ENCODE assay signal across 26 cellular contexts in genomic region chr6:157424491-157425020, GRCh38. TPM values are rescaled to one million over a fixed set of nuclear protein-coding genes. Genes with fewer than 3 reads are reported as not detected.
DNase-seq lines count a peak whose midpoint lies in the region; ATAC-seq and TF ChIP-seq lines count a peak whose summit lies in the region.
"Had no signal": no experiment of that assay in that cellular context is flagged by ENCODE, and none has a peak within 500 bp of the region (broad histone marks: within the 10 kb centered on the region; RNA-seq: fewer than 3 reads in every experiment).

No MANE protein-coding gene starts in this region.

- no CpG with 5 or more reads among the region's 11 CpGs for WGBS in H9 (ENCODE audit: extremely low coverage, insufficient read length, low lambda C conversion rate)

- H3K23me2 ChIP-seq in H9 (ENCODE audit: insufficient read length, low read depth, low read length, poor library complexity, severe bottlenecking) = no peaks in the 10 kb centered on the region

- H3K27me3 ChIP-seq in H9 (ENCODE audit: insufficient read depth, low read length) (no peaks in the 10 kb centered on the region), gastrocnemius medialis (no peaks in the 10 kb centered on the region)
- H3K27me3 ChIP-seq: BE2C, spleen, tibial nerve had no signal

- peaks cover 45 to 54% of the 10 kb centered on the region in 2 experiments for H3K4me1 Mint-ChIP-seq in H9
- peaks cover 10% of the 10 kb centered on the region for H3K4me1 Mint-ChIP-seq in T-helper 2 cell treated with Interferon-gamma antibody and Interleukin-4, amounts not matched to agents 5 μg/mL and 100 μg/mL, for 36 hours (ENCODE audit: low read depth)
- peaks cover 32% of the 10 kb centered on the region for H3K4me1 Mint-ChIP-seq in activated T-cell treated with anti-CD3 and anti-CD28 coated beads, Interleukin-2, amount 50 U/mL, for 24 hours (ENCODE audit: low read depth)

- H4K5ac ChIP-seq in H9 (ENCODE audit: insufficient read length, low read depth, low read length) = no peak overlapping the region

- ATAC-seq in left lobe of liver (peak; percentile 94), gastrocnemius medialis (no peak)
- ATAC-seq: activated naive CD4-positive, alpha-beta T cell treated with anti-CD3 and anti-CD28 coated beads, Interleukin-2, amount 50 U/mL, for 72 hours; CD8-positive, alpha-beta T cell; GM12878 had no signal

- H3T11ph ChIP-seq in H9 (ENCODE audit: low read length) = no peak overlapping the region

- no peak overlapping the region for H2AK5ac ChIP-seq in H9 (ENCODE audit: insufficient read length, low read length)

- no peak for DNase-seq in H9
- peak; percentile 72 for DNase-seq in cardiac septum (ENCODE audit: low spot score)
- peak; percentile 93 for DNase-seq in left lobe of liver (ENCODE audit: low spot score)
- peak; percentile 93 for DNase-seq in renal cortical epithelial cell (ENCODE audit: low read depth)
- no peak for DNase-seq in T-helper 2 cell treated with Interferon-gamma antibody and Interleukin-4, amounts not matched to agents 5 μg/mL and 100 μg/mL, for 36 hours (ENCODE audit: low spot score)
- no peak for DNase-seq in gastrocnemius medialis
- no peak for DNase-seq in activated T-cell treated with anti-CD3 and anti-CD28 coated beads, Interleukin-2, amount 50 U/mL, for 24 hours
- DNase-seq in stimulated activated CD4-positive, alpha-beta T cell treated with anti-CD3 and anti-CD28 coated beads, Interleukin-15, amount 100 ng/mL, for 24 hours = no peak
- DNase-seq: activated CD4-positive, alpha-beta T cell treated with anti-CD3 and anti-CD28 coated beads for 4 hours; activated CD8-positive, alpha-beta memory T cell treated with anti-CD3 and anti-CD28 coated beads for 24 hours; activated T-cell treated with anti-CD3 and anti-CD28 coated beads for 4 hours; amygdala; BE2C; CD8-positive, alpha-beta T cell; NCI-H1048; NCI-H1694; nephron progenitor cell; PC-9; SHP77; spleen had no signal

- H4K20me1 ChIP-seq in H9 (ENCODE audit: control insufficient read depth, insufficient read depth, insufficient read length) = no peaks in the 10 kb centered on the region

- in situ Hi-C loops in gastrocnemius medialis (cut with MboI; ENCODE audit: low sequenced_read_pairs in 4 of 4) = no loop called here

- TF ChIP-seq CTCF in H9 (conservative IDR thresholded peaks at IDR 0.05) (no peak), gastrocnemius medialis (IDR thresholded peaks at IDR 0.05 in 4 of 5, conservative IDR thresholded peaks at IDR 0.05 in 1 of 5) (no peak)

- H3K36me3 Mint-ChIP-seq in H9 (ENCODE audit: insufficient read depth in 1 of 3, low read depth in 3 of 3) = peaks cover 0 to 3% (median 3%) of the 10 kb centered on the region in 3 experiments; a peak in 3 of 7 replicates
- peaks cover 2% of the 10 kb centered on the region for H3K36me3 Mint-ChIP-seq in T-helper 2 cell treated with Interferon-gamma antibody and Interleukin-4, amounts not matched to agents 5 μg/mL and 100 μg/mL, for 36 hours (ENCODE audit: low read depth)
- no peaks in the 10 kb centered on the region for H3K36me3 Mint-ChIP-seq in activated T-cell treated with anti-CD3 and anti-CD28 coated beads, Interleukin-2, amount 50 U/mL, for 24 hours (ENCODE audit: low read depth)
- H3K36me3 Mint-ChIP-seq: CD8-positive, alpha-beta T cell had no signal

- no peak overlapping the region for H3K4me3 Mint-ChIP-seq in H9
- H3K4me3 Mint-ChIP-seq in T-helper 2 cell treated with Interferon-gamma antibody and Interleukin-4, amounts not matched to agents 5 μg/mL and 100 μg/mL, for 36 hours = no peak overlapping the region
- no peak overlapping the region for H3K4me3 Mint-ChIP-seq in activated T-cell treated with anti-CD3 and anti-CD28 coated beads, Interleukin-2, amount 50 U/mL, for 24 hours
- H3K4me3 Mint-ChIP-seq: CD8-positive, alpha-beta T cell; nephron progenitor cell had no signal

- no peak overlapping the region for H3K18ac ChIP-seq in H9 (ENCODE audit: insufficient read length, low read depth, low read length)

- H3K4me3 ChIP-seq in gastrocnemius medialis = no peak overlapping the region
- H3K4me3 ChIP-seq: GM12878, HAP-1, lung, PC-9, spleen, tibial nerve had no signal

- no peak overlapping the region for H3K14ac ChIP-seq in H9 (ENCODE audit: insufficient read depth, low read length)

- H2BK5ac ChIP-seq in H9 (ENCODE audit: insufficient read length, low read length) = no peak overlapping the region

- no peak overlapping the region for H2BK20ac ChIP-seq in H9 (ENCODE audit: low read depth, low read length, poor library complexity, severe bottlenecking)

- H2BK12ac ChIP-seq in H9 (ENCODE audit: insufficient read length, low read depth, low read length) = no peak overlapping the region

- no peak overlapping the region for H2AFZ ChIP-seq in H9 (ENCODE audit: low read length)
- H2AFZ ChIP-seq: PC-9 had no signal

- peaks cover 5% of the 10 kb centered on the region for H3K27me3 Mint-ChIP-seq in H9 (ENCODE audit: low read depth)
- peaks cover 2% of the 10 kb centered on the region for H3K27me3 Mint-ChIP-seq in T-helper 2 cell treated with Interferon-gamma antibody and Interleukin-4, amounts not matched to agents 5 μg/mL and 100 μg/mL, for 36 hours (ENCODE audit: low read depth)
- H3K27me3 Mint-ChIP-seq in activated T-cell treated with anti-CD3 and anti-CD28 coated beads, Interleukin-2, amount 50 U/mL, for 24 hours = no peaks in the 10 kb centered on the region

- intact Hi-C loops in cardiac septum (cut with DNase I) (no loop called here), gastrocnemius medialis (cut with DNase I; ENCODE audit: low total_unique reads) (no loop called here)

- H3K9ac ChIP-seq in H9 (ENCODE audit: extremely low read depth, insufficient read length, low read length) = no peak overlapping the region

- H3K27ac Mint-ChIP-seq in H9 = peak overlapping the region; percentile 44 to 81 (median 73); a peak in 2 of 7 replicates
- no peak overlapping the region for H3K27ac Mint-ChIP-seq in T-helper 2 cell treated with Interferon-gamma antibody and Interleukin-4, amounts not matched to agents 5 μg/mL and 100 μg/mL, for 36 hours
- no peak overlapping the region for H3K27ac Mint-ChIP-seq in activated T-cell treated with anti-CD3 and anti-CD28 coated beads, Interleukin-2, amount 50 U/mL, for 24 hours
- H3K27ac Mint-ChIP-seq: activated naive CD4-positive, alpha-beta T cell treated with anti-CD3 and anti-CD28 coated beads, Interleukin-2, amount 50 U/mL, for 72 hours; CD8-positive, alpha-beta T cell; nephron progenitor cell had no signal

- H2BK15ac ChIP-seq in H9 (ENCODE audit: low read depth, low read length) = no peak overlapping the region

- no peaks in the 10 kb centered on the region for H3K9me3 ChIP-seq in H9 (ENCODE audit: control insufficient read depth, low read depth, low read length)
- H3K9me3 ChIP-seq in gastrocnemius medialis = no peaks in the 10 kb centered on the region
- H3K9me3 ChIP-seq: BE2C, HAP-1, spleen, tibial nerve had no signal

- H3K9me3 Mint-ChIP-seq in H9 = peaks cover 3 to 6% of the 10 kb centered on the region in 2 experiments; a peak in 4 of 5 replicates
- no peaks in the 10 kb centered on the region for H3K9me3 Mint-ChIP-seq in T-helper 2 cell treated with Interferon-gamma antibody and Interleukin-4, amounts not matched to agents 5 μg/mL and 100 μg/mL, for 36 hours
- H3K9me3 Mint-ChIP-seq in activated T-cell treated with anti-CD3 and anti-CD28 coated beads, Interleukin-2, amount 50 U/mL, for 24 hours = no peaks in the 10 kb centered on the region
- H3K9me3 Mint-ChIP-seq: CD8-positive, alpha-beta T cell had no signal

- H3K36me3 ChIP-seq in gastrocnemius medialis = no peaks in the 10 kb centered on the region
- H3K36me3 ChIP-seq: BE2C, HAP-1, spleen, tibial nerve had no signal

- no peaks in the 10 kb centered on the region for H3K79me2 ChIP-seq in H9 (ENCODE audit: insufficient read depth, low read length)

- no peaks in the 10 kb centered on the region for H3K79me1 ChIP-seq in H9 (ENCODE audit: insufficient read depth, low read depth, low read length, poor library complexity, severe bottlenecking)

- no peak overlapping the region for H3K23ac ChIP-seq in H9 (ENCODE audit: insufficient read length, low read depth, low read length)

- H3K27ac ChIP-seq in H9 (ENCODE audit: insufficient read length, low read depth, low read length) (no peak overlapping the region), gastrocnemius medialis (no peak overlapping the region)
- H3K27ac ChIP-seq: PC-9, spleen, tibial nerve, VCaP had no signal

- H3K4me2 ChIP-seq in H9 (ENCODE audit: insufficient read depth, insufficient read length, low read length) = no peak overlapping the region
- H3K4me2 ChIP-seq: PC-9 had no signal

- H4K91ac ChIP-seq in H9 (ENCODE audit: insufficient read length, low read depth, low read length) = no peak overlapping the region

- H3K4me1 ChIP-seq in H9 (ENCODE audit: insufficient read depth, low read length) (peaks cover 3% of the 10 kb centered on the region), gastrocnemius medialis (peaks cover 4 to 16% of the 10 kb centered on the region in 2 donors)
- H3K4me1 ChIP-seq: HAP-1, tibial nerve had no signal

- no peak overlapping the region for H3K56ac ChIP-seq in H9 (ENCODE audit: insufficient read length, low read depth, low read length)

- no peak overlapping the region for H4K8ac ChIP-seq in H9 (replicated peaks; ENCODE audit: insufficient read length, low read depth, low read length)

- H2BK120ac ChIP-seq in H9 (ENCODE audit: low read depth, low read length, poor library complexity, severe bottlenecking) = no peak overlapping the region

- TF ChIP-seq POLR2A in gastrocnemius medialis (IDR thresholded peaks at IDR 0.05) = no peak

- H3K4ac ChIP-seq in H9 (ENCODE audit: low read depth, low read length) = no peak overlapping the region

RNA-seq across cellular contexts. Expression of gene ZDHHC14, which starts 43.6 kb away (rescaled TPM):
- total RNA-seq in H9 (2021) (1.7 and 2.2 TPM in 2 replicates), cardiac septum (26.1 TPM), left lobe of liver (13.7 TPM), renal cortical epithelial cell (3.0 and 5.3 TPM in 2 replicates), gastrocnemius medialis (1 to 10 TPM; 3.7 to 7.7 (median 5.9) TPM)

Comparison
In these comparisons a context has a peak if more than half of its experiments do, and no peak if none do; other contexts are left out.
1. DNase-seq: peak in cardiac septum (single experiment), left lobe of liver (single experiment) and renal cortical epithelial cell (single experiment); none in H9 (single experiment), T-helper 2 cell treated with Interferon-gamma antibody and Interleukin-4, amounts not matched to agents 5 μg/mL and 100 μg/mL, for 36 hours (single experiment), gastrocnemius medialis (0 of 2), activated T-cell treated with anti-CD3 and anti-CD28 coated beads, Interleukin-2, amount 50 U/mL, for 24 hours (single experiment) and stimulated activated CD4-positive, alpha-beta T cell treated with anti-CD3 and anti-CD28 coated beads, Interleukin-15, amount 100 ng/mL, for 24 hours (single experiment).
2. H3K27ac Mint-ChIP-seq: peak in H9 (3 of 3); none in T-helper 2 cell treated with Interferon-gamma antibody and Interleukin-4, amounts not matched to agents 5 μg/mL and 100 μg/mL, for 36 hours (single experiment) and activated T-cell treated with anti-CD3 and anti-CD28 coated beads, Interleukin-2, amount 50 U/mL, for 24 hours (single experiment).